1 cellular context compared by ENCODE assay signal in the genomic region with DNA sequence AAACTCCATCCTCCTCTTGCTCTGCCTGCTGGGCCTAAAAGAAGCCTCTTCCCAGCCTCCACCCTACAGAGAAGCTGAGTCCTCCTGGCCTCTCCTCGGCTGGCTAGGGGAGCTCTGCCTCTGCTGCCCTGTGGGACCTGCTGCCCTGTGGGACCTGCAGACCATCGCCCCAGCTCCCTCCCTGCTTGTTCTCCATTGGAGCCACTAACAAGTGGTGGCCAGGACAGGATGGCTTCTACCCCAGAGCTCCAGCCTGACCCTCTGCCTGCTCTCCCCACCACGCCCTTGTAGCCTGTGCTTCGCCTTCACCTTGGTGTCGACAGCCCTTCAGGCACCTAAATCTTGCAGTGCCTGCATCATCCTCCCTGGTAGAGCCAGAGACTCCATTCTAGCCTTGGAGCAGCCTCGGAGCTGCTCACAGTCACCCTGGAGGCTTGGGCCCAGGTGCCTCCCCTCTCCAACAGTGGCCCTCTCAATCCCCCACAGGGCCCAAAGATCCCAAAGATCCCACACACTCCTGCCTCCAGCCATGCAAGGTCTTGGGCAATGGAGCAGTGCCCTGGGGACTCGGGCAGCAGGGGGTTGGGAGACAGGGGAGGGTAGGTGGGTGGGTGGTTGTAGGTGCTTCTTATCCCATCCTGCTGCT.
TF ChIP-seq lines count a peak whose summit lies in the region.

No MANE protein-coding gene starts in this region.

TF ChIP-seq in GM23338, 12 proteins besides CTCF, POLR2A, EP300 and RAD21 (continued from another document):
- no peak for TF ChIP-seq EZH2 (IDR thresholded peaks at IDR 0.05; ENCODE audit: low read depth, unreplicated experiment)
- no peak for TF ChIP-seq ZNF114 (CRISPR knock-in tag; IDR thresholded peaks at IDR 0.05)
- TF ChIP-seq ZNF331 (CRISPR knock-in tag; IDR thresholded peaks at IDR 0.05; ENCODE audit: low read depth): no peak
- no peak for TF ChIP-seq POLR2AphosphoS5 (IDR thresholded peaks at IDR 0.05; ENCODE audit: low read depth)
